In genomic region chr14:100787659-100788058, GRCh38 we compare ENCODE assay signal across 1 cellular context.
TF ChIP-seq lines count a peak whose summit lies in the region.

No MANE protein-coding gene starts in this region.

TF ChIP-seq in HepG2, 621 proteins besides CTCF, POLR2A, EP300 and RAD21:
- TF ChIP-seq SIN3A (IDR thresholded peaks at IDR 0.05; ENCODE audit: borderline replicate concordance, low read depth, low read length) (no peak), ZFP90 (CRISPR knock-in tag; IDR thresholded peaks at IDR 0.05; ENCODE audit: borderline replicate concordance) (no peak), HOXA3 (CRISPR knock-in tag; IDR thresholded peaks at IDR 0.05) (no peak), MAFF (IDR thresholded peaks at IDR 0.05; ENCODE audit: low read depth, low read length) (no peak), HMGXB3 (CRISPR knock-in tag; IDR thresholded peaks at IDR 0.05; ENCODE audit: borderline replicate concordance) (no peak), ATF7 (IDR thresholded peaks at IDR 0.05) (no peak), ATF7 (CRISPR knock-in tag; IDR thresholded peaks at IDR 0.05) (no peak)
- TF ChIP-seq, protein P1, sequence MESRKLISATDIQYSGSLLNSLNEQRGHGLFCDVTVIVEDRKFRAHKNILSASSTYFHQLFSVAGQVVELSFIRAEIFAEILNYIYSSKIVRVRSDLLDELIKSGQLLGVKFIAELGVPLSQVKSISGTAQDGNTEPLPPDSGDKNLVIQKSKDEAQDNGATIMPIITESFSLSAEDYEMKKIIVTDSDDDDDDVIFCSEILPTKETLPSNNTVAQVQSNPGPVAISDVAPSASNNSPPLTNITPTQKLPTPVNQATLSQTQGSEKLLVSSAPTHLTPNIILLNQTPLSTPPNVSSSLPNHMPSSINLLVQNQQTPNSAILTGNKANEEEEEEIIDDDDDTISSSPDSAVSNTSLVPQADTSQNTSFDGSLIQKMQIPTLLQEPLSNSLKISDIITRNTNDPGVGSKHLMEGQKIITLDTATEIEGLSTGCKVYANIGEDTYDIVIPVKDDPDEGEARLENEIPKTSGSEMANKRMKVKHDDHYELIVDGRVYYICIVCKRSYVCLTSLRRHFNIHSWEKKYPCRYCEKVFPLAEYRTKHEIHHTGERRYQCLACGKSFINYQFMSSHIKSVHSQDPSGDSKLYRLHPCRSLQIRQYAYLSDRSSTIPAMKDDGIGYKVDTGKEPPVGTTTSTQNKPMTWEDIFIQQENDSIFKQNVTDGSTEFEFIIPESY (CRISPR knock-in tag; IDR thresholded peaks at IDR 0.05), result peak; percentile 68
